In genomic region chr7:42960762-42961161, GRCh38 we compare ENCODE assay signal across 26 cellular contexts. TPM values are rescaled to one million over a fixed set of nuclear protein-coding genes. Genes with fewer than 3 reads are reported as not detected.
DNase-seq lines count a peak whose midpoint lies in the region; ATAC-seq and TF ChIP-seq lines count a peak whose summit lies in the region.
"Had no signal": no experiment of that assay in that cellular context is flagged by ENCODE, and none has a peak within 500 bp of the region (broad histone marks: within the 10 kb centered on the region; RNA-seq: fewer than 3 reads in every experiment).

No MANE protein-coding gene starts in this region.

- no peak for DNase-seq in natural killer cell treated with Interleukin-12 subunit alpha and Interleukin-12 subunit beta and Interleukin-15 and Interleukin-18, amount 100 ng/mL, for 72 hours (ENCODE audit: low spot score)
- DNase-seq in natural killer cell = no peak
- DNase-seq in osteoblast (ENCODE audit: insufficient read length, low spot score, missing footprints) = no peak
- no peak for DNase-seq in GF-D8 (lab: John Stamatoyannopoulos, UW)
- DNase-seq in transverse colon = no peak
- no peak for DNase-seq in stimulated activated CD4-positive, alpha-beta T cell treated with anti-CD3 and anti-CD28 coated beads, Interleukin-4, amount 100 ng/mL, for 1 hour
- DNase-seq: activated CD4-positive, alpha-beta T cell treated with anti-CD3 and anti-CD28 coated beads for 48 hours; activated gamma-delta T cell; activated T-cell treated with anti-CD3 and anti-CD28 coated beads, Interleukin-2, amount 50 U/mL, for 24 hours; CD8-positive, alpha-beta T cell; dermis blood vessel endothelial cell; Kasumi-1; MV-4-11; naive B cell; NCI-H146; NCI-H510A; occipital lobe; Right ventricle myocardium superior; stimulated activated naive CD4-positive, alpha-beta T cell treated with Interleukin-2 at 50 U/mL for 16 hours had no signal

- peak overlapping the region; percentile 44 to 68 for H3K27ac Mint-ChIP-seq in natural killer cell treated with Interleukin-12 subunit alpha and Interleukin-12 subunit beta and Interleukin-15 and Interleukin-18, amount 100 ng/mL, for 72 hours
- H3K27ac Mint-ChIP-seq in natural killer cell = no peak overlapping the region
- H3K27ac Mint-ChIP-seq: activated T-cell treated with anti-CD3 and anti-CD28 coated beads, Interleukin-2, amount 50 U/mL, for 24 hours; B cell; CD8-positive, alpha-beta T cell had no signal

- H3K27ac ChIP-seq in KMS-11 = no peak overlapping the region
- H3K27ac ChIP-seq in osteoblast (ENCODE audit: low read depth, low read length) = no peak overlapping the region
- no peak overlapping the region for H3K27ac ChIP-seq in transverse colon
- H3K27ac ChIP-seq: thoracic aorta, vagina, WERI-Rb-1 had no signal

- H3K27me3 Mint-ChIP-seq in natural killer cell treated with Interleukin-12 subunit alpha and Interleukin-12 subunit beta and Interleukin-15 and Interleukin-18, amount 100 ng/mL, for 72 hours = peaks cover 16 to 17% of the 10 kb centered on the region in 2 donors
- peaks cover 15 to 55% of the 10 kb centered on the region in 2 donors for H3K27me3 Mint-ChIP-seq in natural killer cell (ENCODE audit: low read depth in 2 of 2)

- intact Hi-C loops in natural killer cell (cut with micrococcal nuclease) = no loop called here
- intact Hi-C loops in transverse colon (cut with DNase I; ENCODE audit: low total_unique reads) = loop anchor here (5.0 kb wide), 1 partner anchor 1078 kb away; no protein-coding TSS in a partner anchor

- H4K20me1 ChIP-seq in KMS-11 (ENCODE audit: insufficient read depth) (no peaks in the 10 kb centered on the region), osteoblast (ENCODE audit: insufficient read depth, low read length) (no peaks in the 10 kb centered on the region)

- H2AFZ ChIP-seq in KMS-11 (ENCODE audit: low read depth) (0 out of 2 replicates have a peak overlapping the region, but pooled peaks have one; percentile 5), osteoblast (ENCODE audit: low read length) (no peak overlapping the region)

- WGBS in transverse colon (ENCODE audit: low coverage in 1 of 2), 2 donors = 59% methylated on average over 2 of the region's 2 CpGs; no CpG with 5 or more reads in 1 of the 2 donors

- no peak overlapping the region for H3K4me3 ChIP-seq in KMS-11 (IDR thresholded peaks at IDR 0.05; ENCODE audit: insufficient read depth, low read depth, low read length)
- H3K4me3 ChIP-seq in osteoblast (ENCODE audit: insufficient read depth, low read length) = no peak overlapping the region
- H3K4me3 ChIP-seq in transverse colon = no peak overlapping the region
- H3K4me3 ChIP-seq: HAP-1, thoracic aorta, vagina had no signal

- H3K4me2 ChIP-seq in KMS-11 (no peak overlapping the region), osteoblast (ENCODE audit: insufficient read depth, low read length) (no peak overlapping the region)

- H3K4me1 Mint-ChIP-seq in natural killer cell treated with Interleukin-12 subunit alpha and Interleukin-12 subunit beta and Interleukin-15 and Interleukin-18, amount 100 ng/mL, for 72 hours (ENCODE audit: low read depth in 2 of 2) = peaks cover 7 to 25% of the 10 kb centered on the region in 2 donors
- H3K4me1 Mint-ChIP-seq in natural killer cell = no peaks in the 10 kb centered on the region
- H3K4me1 Mint-ChIP-seq: B cell, naive B cell had no signal

- H3K9me3 Mint-ChIP-seq in natural killer cell treated with Interleukin-12 subunit alpha and Interleukin-12 subunit beta and Interleukin-15 and Interleukin-18, amount 100 ng/mL, for 72 hours = no peaks in the 10 kb centered on the region
- H3K9me3 Mint-ChIP-seq in natural killer cell = peaks cover 2% of the 10 kb centered on the region in 2 donors

- H3K4me3 Mint-ChIP-seq in natural killer cell treated with Interleukin-12 subunit alpha and Interleukin-12 subunit beta and Interleukin-15 and Interleukin-18, amount 100 ng/mL, for 72 hours = peak overlapping the region; percentile 41
- no peak overlapping the region for H3K4me3 Mint-ChIP-seq in natural killer cell
- H3K4me3 Mint-ChIP-seq: activated T-cell treated with anti-CD3 and anti-CD28 coated beads, Interleukin-2, amount 50 U/mL, for 24 hours; B cell; CD8-positive, alpha-beta T cell; naive B cell had no signal

- H3K4me1 ChIP-seq in KMS-11 (ENCODE audit: low read depth, poor library complexity, severe bottlenecking) (peaks cover 27% of the 10 kb centered on the region), osteoblast (ENCODE audit: insufficient read depth, low read length) (peaks cover 3% of the 10 kb centered on the region), transverse colon (no peaks in the 10 kb centered on the region)
- H3K4me1 ChIP-seq: HAP-1, vagina had no signal

- no peak for TF ChIP-seq POLR2A in transverse colon (IDR thresholded peaks at IDR 0.05)

- in situ Hi-C loops in transverse colon (cut with MboI; ENCODE audit: low pct_ligation_motif_present in 1 of 4, low pct_unique_long_range_greater_than_20kb in 1 of 4, low sequenced_read_pairs in 3 of 4) = loop anchor here in 1 of 4 donors (25.0 kb wide), 1 partner anchor 302 kb away; no protein-coding TSS in a partner anchor

- no peaks in the 10 kb centered on the region for H3K36me3 ChIP-seq in KMS-11 (ENCODE audit: insufficient read depth)
- no peaks in the 10 kb centered on the region for H3K36me3 ChIP-seq in osteoblast (ENCODE audit: insufficient read depth, low read length)
- H3K36me3 ChIP-seq in transverse colon = no peaks in the 10 kb centered on the region
- H3K36me3 ChIP-seq: HAP-1, thoracic aorta, vagina, WERI-Rb-1 had no signal

- H3K9ac ChIP-seq in KMS-11 = no peak overlapping the region

- TF ChIP-seq EP300 in transverse colon (IDR thresholded peaks at IDR 0.05; ENCODE audit: low read depth) = no peak

- TF ChIP-seq CTCF in natural killer cell (IDR thresholded peaks at IDR 0.05) (no peak), KMS-11 (conservative IDR thresholded peaks at IDR 0.05; ENCODE audit: low read depth, low read length) (no peak), osteoblast (IDR thresholded peaks at IDR 0.05; ENCODE audit: extremely low read depth, low read depth, low read length) (no peak), transverse colon (IDR thresholded peaks at IDR 0.05) (no peak)

- H3K79me2 ChIP-seq in KMS-11 (ENCODE audit: insufficient read depth, low read depth) (no peaks in the 10 kb centered on the region), osteoblast (ENCODE audit: insufficient read depth, low read length) (no peaks in the 10 kb centered on the region)

- peak; percentile 37 to 40 for ATAC-seq in natural killer cell treated with Interleukin-12 subunit alpha and Interleukin-12 subunit beta and Interleukin-15 and Interleukin-18, amount 100 ng/mL, for 72 hours
- ATAC-seq in natural killer cell (no peak), GM21447 (IDR thresholded peaks at IDR 0.05; ENCODE audit: unreplicated experiment) (peak; percentile 53)
- ATAC-seq: CD8-positive, alpha-beta T cell had no signal

- H3K27me3 ChIP-seq in KMS-11 (ENCODE audit: insufficient read depth, low read depth) (no peaks in the 10 kb centered on the region), osteoblast (ENCODE audit: insufficient read depth, low read length) (peaks cover 20% of the 10 kb centered on the region), transverse colon (no peaks in the 10 kb centered on the region)
- H3K27me3 ChIP-seq: vagina had no signal

- peaks cover 5% of the 10 kb centered on the region for H3K36me3 Mint-ChIP-seq in natural killer cell treated with Interleukin-12 subunit alpha and Interleukin-12 subunit beta and Interleukin-15 and Interleukin-18, amount 100 ng/mL, for 72 hours
- no peaks in the 10 kb centered on the region for H3K36me3 Mint-ChIP-seq in natural killer cell
- H3K36me3 Mint-ChIP-seq: CD8-positive, alpha-beta T cell had no signal

- no peaks in the 10 kb centered on the region for H3K9me3 ChIP-seq in osteoblast (ENCODE audit: low read depth, low read length)
- H3K9me3 ChIP-seq in transverse colon = no peaks in the 10 kb centered on the region
- H3K9me3 ChIP-seq: HAP-1, thoracic aorta, vagina had no signal

RNA-seq across cellular contexts. Expression of gene MRPL32, which starts 28.6 kb away (rescaled TPM):
- 10 to 100 TPM; 46.4 to 52.0 TPM for total RNA-seq in natural killer cell treated with Interleukin-12 subunit alpha and Interleukin-12 subunit beta and Interleukin-15 and Interleukin-18, amount 100 ng/mL, for 72 hours
- 10 to 100 TPM; 22.5 to 36.9 (median 32.6) TPM for total RNA-seq in natural killer cell
- 35.5 and 42.1 TPM in 2 replicates for total RNA-seq in osteoblast
- total RNA-seq in transverse colon = 10 to 100 TPM; 22.5 to 49.4 (median 36.4) TPM

RNA-seq across cellular contexts. Expression of gene PSMA2, which starts 28.8 kb away (rescaled TPM):
- 100 to 1,000 TPM in 1 of 2 donors, 10 to 100 TPM in 1; 90.3 to 177 TPM for total RNA-seq in natural killer cell treated with Interleukin-12 subunit alpha and Interleukin-12 subunit beta and Interleukin-15 and Interleukin-18, amount 100 ng/mL, for 72 hours
- total RNA-seq in natural killer cell = 10 to 100 TPM; 46.5 to 55.6 (median 48.3) TPM
- total RNA-seq in osteoblast = 50.3 and 59.2 TPM in 2 replicates
- total RNA-seq in transverse colon = 10 to 100 TPM in 3 of 4 donors, 1 to 10 TPM in 1; 5.8 to 61.2 (median 28.6) TPM

RNA-seq across cellular contexts. Expression of gene C7orf25, which starts 48.9 kb away (rescaled TPM):
- 1 to 10 TPM; 3.7 to 4.1 TPM for total RNA-seq in natural killer cell treated with Interleukin-12 subunit alpha and Interleukin-12 subunit beta and Interleukin-15 and Interleukin-18, amount 100 ng/mL, for 72 hours
- total RNA-seq in natural killer cell = 1 to 10 TPM; 3.9 to 5.2 (median 5.1) TPM
- 8.0 and 8.7 TPM in 2 replicates for total RNA-seq in osteoblast
- 10 to 100 TPM in 2 of 4 donors, 1 to 10 TPM in 2; 7.0 to 11.6 (median 9.7) TPM for total RNA-seq in transverse colon

Comparison
In these comparisons a context has a peak if more than half of its experiments do, and no peak if none do; other contexts are left out.
1. ATAC-seq: peak in natural killer cell treated with Interleukin-12 subunit alpha and Interleukin-12 subunit beta and Interleukin-15 and Interleukin-18, amount 100 ng/mL, for 72 hours (2 of 2) and GM21447 (single experiment); none in natural killer cell (0 of 3).
2. H3K27ac Mint-ChIP-seq: peak in natural killer cell treated with Interleukin-12 subunit alpha and Interleukin-12 subunit beta and Interleukin-15 and Interleukin-18, amount 100 ng/mL, for 72 hours (2 of 2); none in natural killer cell (0 of 2).